In the genomic region with DNA sequence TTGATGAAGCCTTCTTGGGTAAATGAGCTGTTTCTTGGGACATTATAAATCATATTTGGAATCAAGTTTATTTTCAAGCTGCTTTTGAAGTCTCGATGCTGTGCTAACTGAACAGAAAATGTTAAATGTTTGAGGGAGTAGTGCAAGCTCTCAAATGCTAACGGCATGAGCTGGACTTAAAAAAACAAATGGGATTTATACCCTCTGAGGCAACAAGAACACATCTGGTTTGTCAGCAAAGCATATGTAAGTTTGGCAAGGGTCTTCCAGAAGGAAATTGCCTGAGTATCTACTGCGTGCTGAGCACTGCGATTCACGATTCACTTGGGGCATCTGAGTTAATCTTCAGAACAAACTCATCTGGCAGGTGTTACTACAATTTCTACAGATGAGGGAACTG, we compare ENCODE assay signal across 24 cellular contexts.
"Had no signal": no experiment of that assay in that cellular context is flagged by ENCODE, and none has a peak within 500 bp of the region (broad histone marks: within the 10 kb centered on the region; RNA-seq: fewer than 3 reads in every experiment).

No MANE protein-coding gene starts in this region.

- ATAC-seq: activated T-cell treated with anti-CD3 and anti-CD28 coated beads, Interleukin-2, amount 50 U/mL, for 4 hours; Right ventricle myocardium inferior; T-cell had no signal

- H3K27me3 ChIP-seq: breast epithelium, MG63 had no signal

- H3K27ac ChIP-seq: breast epithelium, SK-N-MC, VCaP had no signal

- H3K4me1 ChIP-seq: breast epithelium had no signal

- H3K36me3 ChIP-seq: breast epithelium, MG63 had no signal

- H3K4me3 ChIP-seq: breast epithelium, MG63, SK-N-MC had no signal

- DNase-seq: activated CD4-positive, alpha-beta memory T cell treated with anti-CD3 and anti-CD28 coated beads for 36 hours; activated CD4-positive, alpha-beta T cell treated with anti-CD3 and anti-CD28 coated beads, Interleukin-2, amount 10 ng/mL, durations not matched to agents 7 days and 5 days; activated CD4-positive, CD25-positive, alpha-beta regulatory T cell; activated CD8-positive, alpha-beta memory T cell treated with anti-CD3 and anti-CD28 coated beads for 24 hours; activated gamma-delta T cell; activated naive CD4-positive, alpha-beta T cell treated with anti-CD3 and anti-CD28 coated beads for 36 hours; activated naive CD8-positive, alpha-beta T cell treated with anti-CD3 and anti-CD28 coated beads for 36 hours; activated T-cell treated with anti-CD3 and anti-CD28 coated beads, Interleukin-2, amount 50 U/mL, for 4 hours; anterior cingulate cortex; caudate nucleus; MG63; MV-4-11; NCI-H1092 treated with DMSO at 0.1 percent for 48 hours; NCI-H1417 treated with DMSO at 0.1 percent for 48 hours; NCI-H1694 treated with DMSO at 0.1 percent for 48 hours; NCI-H2029 treated with DMSO at 0.1 percent for 48 hours; NCI-H446; T-cell; T-helper 2 cell; T1000 had no signal

- H3K9me3 ChIP-seq: breast epithelium, MG63 had no signal
